20 cellular contexts compared by ENCODE assay signal in the genomic region with DNA sequence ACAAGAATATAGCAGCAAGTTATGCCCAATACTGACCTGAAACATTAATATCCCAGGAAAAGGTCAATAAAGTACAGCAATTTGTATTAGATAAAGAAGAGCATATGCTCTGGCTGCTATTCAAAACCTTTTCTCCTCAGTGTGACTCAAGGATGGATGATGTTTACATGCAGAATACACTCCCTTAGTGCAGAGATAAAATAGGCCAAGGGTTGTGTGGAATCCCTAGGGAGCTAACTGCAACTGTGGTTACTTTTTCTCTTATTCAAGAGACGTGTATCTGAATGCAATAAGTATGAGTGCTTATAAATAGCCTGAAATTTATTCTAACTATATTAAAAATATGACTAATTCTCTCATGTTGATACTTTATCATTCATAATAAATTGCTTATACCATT.
A peak's percentile ranks its signal among the peaks of the same experiment; 100 is the strongest.
DNase-seq lines count a peak whose midpoint lies in the region; ATAC-seq and TF ChIP-seq lines count a peak whose summit lies in the region.
"Had no signal": no experiment of that assay in that cellular context is flagged by ENCODE, and none has a peak within 500 bp of the region (broad histone marks: within the 10 kb centered on the region; RNA-seq: fewer than 3 reads in every experiment).

No MANE protein-coding gene starts in this region.

- no peaks in the 10 kb centered on the region for H3K9me3 ChIP-seq in fibroblast of lung (ENCODE audit: control insufficient read depth, insufficient read depth, low read depth, low read length)
- H3K9me3 ChIP-seq in CD8-positive, alpha-beta memory T cell (ENCODE audit: low read length): no peaks in the 10 kb centered on the region
- H3K9me3 ChIP-seq: heart right ventricle, mucosa of descending colon had no signal

- no peak overlapping the region for H3K27ac Mint-ChIP-seq in CD8-positive, alpha-beta memory T cell
- H3K27ac Mint-ChIP-seq: activated CD4-positive, alpha-beta memory T cell treated with anti-CD3 and anti-CD28 coated beads for 36 hours; stimulated activated naive B cell treated with anti-CD40 and anti-IgM and Interleukin-4, amounts not matched to agents 10 μg/mL and 1 μg/mL and 100 μg/mL, for 72 hours had no signal

- H3K36me3 ChIP-seq in fibroblast of lung (ENCODE audit: control insufficient read depth, insufficient read depth, low read length): no peaks in the 10 kb centered on the region
- H3K36me3 ChIP-seq in CD8-positive, alpha-beta memory T cell (ENCODE audit: insufficient read depth, low read length): no peaks in the 10 kb centered on the region
- H3K36me3 ChIP-seq: heart right ventricle had no signal

- H3K9me3 Mint-ChIP-seq in CD8-positive, alpha-beta memory T cell: no peaks in the 10 kb centered on the region
- H3K9me3 Mint-ChIP-seq: activated CD4-positive, alpha-beta memory T cell treated with anti-CD3 and anti-CD28 coated beads for 36 hours; stimulated activated naive B cell treated with anti-CD40 and anti-IgM and Interleukin-4, amounts not matched to agents 10 μg/mL and 1 μg/mL and 100 μg/mL, for 72 hours had no signal

- no peak for TF ChIP-seq CTCF in fibroblast of lung (conservative IDR thresholded peaks at IDR 0.05 in 1 of 2, IDR thresholded peaks at IDR 0.05 in 1 of 2; ENCODE audit: low read depth in 1 of 2, low read length in 2 of 2)

- H3K36me3 Mint-ChIP-seq in CD8-positive, alpha-beta memory T cell: peaks cover 0 to 9% (median 0%) of the 10 kb centered on the region in 3 donors
- H3K36me3 Mint-ChIP-seq: activated CD4-positive, alpha-beta memory T cell treated with anti-CD3 and anti-CD28 coated beads for 36 hours; stimulated activated naive B cell treated with anti-CD40 and anti-IgM and Interleukin-4, amounts not matched to agents 10 μg/mL and 1 μg/mL and 100 μg/mL, for 72 hours had no signal

- DNase-seq in Right ventricle myocardium superior (no peak), cardiac septum (ENCODE audit: low spot score) (no peak), NCI-H226 (peak; percentile 11), fibroblast of lung (ENCODE audit: low read depth in 2 of 2) (peak; percentile 30 to 93), stromal cell of bone marrow (ENCODE audit: low read depth) (peak; percentile 70), 8988T (no peak)
- DNase-seq in CD8-positive, alpha-beta memory T cell: no peak
- DNase-seq: activated CD4-positive, alpha-beta memory T cell treated with anti-CD3 and anti-CD28 coated beads for 36 hours; DMS79; heart right ventricle; KBM-7; kidney; mucosa of descending colon; NCI-H1105 treated with DMSO at 0.1 percent for 48 hours; NCI-H524 treated with DMSO at 0.1 percent for 48 hours; occipital lobe; stimulated activated naive B cell treated with anti-CD40 and anti-IgM and Interleukin-4, amounts not matched to agents 10 μg/mL and 1 μg/mL and 100 μg/mL, for 72 hours had no signal

- peaks cover 10% of the 10 kb centered on the region for H3K4me1 ChIP-seq in fibroblast of lung (ENCODE audit: control insufficient read depth, extremely low read depth, insufficient read depth, low read length)
- no peaks in the 10 kb centered on the region for H3K4me1 ChIP-seq in CD8-positive, alpha-beta memory T cell (ENCODE audit: insufficient read depth, low read length)

- intact Hi-C loops in Right ventricle myocardium superior (cut with DNase I) (loop anchor here (10.0 kb wide), 1 partner anchor 185 kb away; no protein-coding TSS in a partner anchor), cardiac septum (cut with DNase I) (no loop called here)

- POLR2A ChIA-PET in CD8-positive, alpha-beta memory T cell (lab: Charles Lee): no interaction called here

- H3K9ac ChIP-seq in fibroblast of lung (ENCODE audit: insufficient read depth, low read length): no peak overlapping the region

- no peak overlapping the region for H3K4me3 ChIP-seq in fibroblast of lung (replicated peaks in 1 of 4; ENCODE audit: control extremely low read depth in 1 of 4, insufficient read depth in 1 of 4, low read depth in 3 of 4, low read length in 4 of 4)
- no peak overlapping the region for H3K4me3 ChIP-seq in CD8-positive, alpha-beta memory T cell (ENCODE audit: low read length)
- H3K4me3 ChIP-seq: heart right ventricle, mucosa of descending colon had no signal

- peaks cover 0 to 2% of the 10 kb centered on the region in 2 donors for H3K27me3 Mint-ChIP-seq in CD8-positive, alpha-beta memory T cell
- H3K27me3 Mint-ChIP-seq: activated CD4-positive, alpha-beta memory T cell treated with anti-CD3 and anti-CD28 coated beads for 36 hours; stimulated activated naive B cell treated with anti-CD40 and anti-IgM and Interleukin-4, amounts not matched to agents 10 μg/mL and 1 μg/mL and 100 μg/mL, for 72 hours had no signal

- no peak overlapping the region for H2AFZ ChIP-seq in fibroblast of lung (ENCODE audit: low read length)

- H4K20me1 ChIP-seq in fibroblast of lung (ENCODE audit: control insufficient read depth, extremely low read depth, insufficient read depth, low read length): no peaks in the 10 kb centered on the region

- no peak overlapping the region for H3K27ac ChIP-seq in fibroblast of lung (ENCODE audit: insufficient read depth, low read length)
- H3K27ac ChIP-seq in CD8-positive, alpha-beta memory T cell (ENCODE audit: low read depth, low read length): no peak overlapping the region
- H3K27ac ChIP-seq: heart right ventricle, HL-60 had no signal

- H3K4me1 Mint-ChIP-seq in CD8-positive, alpha-beta memory T cell: no peaks in the 10 kb centered on the region

- no peaks in the 10 kb centered on the region for H3K79me2 ChIP-seq in fibroblast of lung (ENCODE audit: control insufficient read depth, insufficient read depth, low read length)

- peak overlapping the region; percentile 37 for H3K4me2 ChIP-seq in fibroblast of lung (ENCODE audit: extremely low read depth, insufficient read depth, low read length)

- CTCF ChIA-PET in CD8-positive, alpha-beta memory T cell (lab: Charles Lee): no interaction called here

- no peaks in the 10 kb centered on the region for H3K27me3 ChIP-seq in fibroblast of lung (ENCODE audit: control insufficient read depth, insufficient read depth, low read length)
- no peaks in the 10 kb centered on the region for H3K27me3 ChIP-seq in CD8-positive, alpha-beta memory T cell (ENCODE audit: insufficient read depth, low read length, poor library complexity, severe bottlenecking)
- H3K27me3 ChIP-seq: heart right ventricle had no signal

- no peak overlapping the region for H3K4me3 Mint-ChIP-seq in CD8-positive, alpha-beta memory T cell
- H3K4me3 Mint-ChIP-seq: activated CD4-positive, alpha-beta memory T cell treated with anti-CD3 and anti-CD28 coated beads for 36 hours; stimulated activated naive B cell treated with anti-CD40 and anti-IgM and Interleukin-4, amounts not matched to agents 10 μg/mL and 1 μg/mL and 100 μg/mL, for 72 hours had no signal

- ATAC-seq in Right ventricle myocardium superior (ENCODE audit: poor library complexity) (peak; percentile 41), HG02885 (IDR thresholded peaks at IDR 0.05; ENCODE audit: poor library complexity, unreplicated experiment) (no peak)
- ATAC-seq: mucosa of descending colon; SK-N-SH treated with all-trans-retinoic acid at 6 μM for 48 hours; stimulated activated naive B cell treated with anti-CD40 and anti-IgM and Interleukin-4, amounts not matched to agents 10 μg/mL and 1 μg/mL and 100 μg/mL, for 72 hours had no signal

Comparison
In these comparisons a context has a peak if more than half of its experiments do, and no peak if none do; other contexts are left out.
1. DNase-seq: peak in NCI-H226 (single experiment), fibroblast of lung (2 of 2) and stromal cell of bone marrow (single experiment); none in Right ventricle myocardium superior (single experiment), cardiac septum (single experiment), CD8-positive, alpha-beta memory T cell (0 of 5) and 8988T (single experiment).